Comparison of ENCODE assay signal across 15 cellular contexts in the genomic region with DNA sequence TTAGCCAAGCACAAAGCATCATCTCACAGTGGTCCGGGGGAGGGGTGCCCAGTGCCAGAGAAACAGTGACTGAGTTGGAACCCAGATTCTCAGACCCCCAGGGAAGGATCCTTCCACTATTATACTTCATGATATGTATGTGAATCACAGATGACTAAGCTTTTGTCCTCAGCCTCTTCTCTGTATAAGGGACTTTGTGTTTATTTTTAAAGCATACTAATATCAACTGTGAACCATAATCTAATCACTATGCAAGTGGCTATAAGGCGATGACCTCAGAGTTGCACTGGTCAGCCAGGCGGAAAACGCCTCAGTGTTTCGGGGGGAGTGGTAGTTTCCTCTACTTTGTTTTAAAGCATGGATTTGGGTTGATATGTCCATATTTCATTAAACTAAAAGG.
A peak's percentile ranks its signal among the peaks of the same experiment; 100 is the strongest.
DNase-seq lines count a peak whose midpoint lies in the region; ATAC-seq and TF ChIP-seq lines count a peak whose summit lies in the region.
"Had no signal": no experiment of that assay in that cellular context is flagged by ENCODE, and none has a peak within 500 bp of the region (broad histone marks: within the 10 kb centered on the region; RNA-seq: fewer than 3 reads in every experiment).

No MANE protein-coding gene starts in this region.

- H3K4me1 ChIP-seq in ACC112 (ENCODE audit: control insufficient read depth, insufficient read depth, low read length, unreplicated experiment) = peaks cover 42% of the 10 kb centered on the region

- H3K4me3 ChIP-seq in ACC112 (ENCODE audit: low read depth, low read length) = peak overlapping the region; percentile 71
- H3K4me3 ChIP-seq: BLaER1 had no signal

- H3K36me3 Mint-ChIP-seq in brain = no peaks in the 10 kb centered on the region

- H3K9me3 Mint-ChIP-seq in brain = peaks cover 0 to 3% (median 0%) of the 10 kb centered on the region in 5 experiments
- H3K9me3 Mint-ChIP-seq: activated CD4-positive, alpha-beta T cell treated with anti-CD3 and anti-CD28 coated beads, Interleukin-2, amount 10 ng/mL, durations not matched to agents 7 days and 5 days; H9; stimulated activated naive CD8-positive, alpha-beta T cell treated with anti-CD3 and anti-CD28 coated beads, Interleukin-15, Interleukin-2, amounts not matched to agents 100 ng/mL and 50 ng/mL, for 24 hours had no signal

- H3K36me3 ChIP-seq in ACC112 (ENCODE audit: insufficient read depth, low read length) = no peaks in the 10 kb centered on the region
- H3K36me3 ChIP-seq: BLaER1 had no signal

- peaks cover 5% of the 10 kb centered on the region for H3K27me3 Mint-ChIP-seq in brain
- H3K27me3 Mint-ChIP-seq: activated CD4-positive, alpha-beta T cell treated with anti-CD3 and anti-CD28 coated beads, Interleukin-2, amount 10 ng/mL, durations not matched to agents 7 days and 5 days; stimulated activated naive CD8-positive, alpha-beta T cell treated with anti-CD3 and anti-CD28 coated beads, Interleukin-15, Interleukin-2, amounts not matched to agents 100 ng/mL and 50 ng/mL, for 24 hours had no signal

- no peak for ATAC-seq in HG02981 (IDR thresholded peaks at IDR 0.05; ENCODE audit: unreplicated experiment)
- no peak for ATAC-seq in HG02678 (IDR thresholded peaks at IDR 0.05; ENCODE audit: unreplicated experiment)

- no peaks in the 10 kb centered on the region for H3K79me2 ChIP-seq in ACC112 (ENCODE audit: control insufficient read depth, insufficient read depth, low read length, unreplicated experiment)

- peak overlapping the region; percentile 100 for H3K27ac ChIP-seq in ACC112 (ENCODE audit: low read depth, low read length)
- H3K27ac ChIP-seq: BLaER1 had no signal

- DNase-seq in HS-5 (ENCODE audit: low read depth) = peak; percentile 35
- peak; percentile 78 for DNase-seq in iris pigment epithelial cell (ENCODE audit: low read depth)
- no peak for DNase-seq in stimulated activated CD4-positive, alpha-beta T cell treated with anti-CD3 and anti-CD28 coated beads, Interleukin-12 subunit alpha, Interleukin-12 subunit beta, amount 100 ng/mL, for 4 hours
- DNase-seq in midbrain (lab: John Stamatoyannopoulos, UW) = no peak
- DNase-seq: activated CD4-positive, alpha-beta T cell treated with anti-CD3 and anti-CD28 coated beads, Interleukin-2, amount 10 ng/mL, durations not matched to agents 7 days and 5 days; activated gamma-delta T cell; effector memory CD4-positive, alpha-beta T cell; H9; NCI-H524 had no signal

- H3K27me3 ChIP-seq in ACC112 (ENCODE audit: insufficient read depth, low read length) = no peaks in the 10 kb centered on the region
- H3K27me3 ChIP-seq: BLaER1 had no signal

- peak overlapping the region; percentile 98 for H2AFZ ChIP-seq in ACC112 (ENCODE audit: low read length, unreplicated experiment)

- no peak overlapping the region for H3K4me3 Mint-ChIP-seq in brain
- H3K4me3 Mint-ChIP-seq: activated CD4-positive, alpha-beta T cell treated with anti-CD3 and anti-CD28 coated beads, Interleukin-2, amount 10 ng/mL, durations not matched to agents 7 days and 5 days; H9; stimulated activated naive CD8-positive, alpha-beta T cell treated with anti-CD3 and anti-CD28 coated beads, Interleukin-15, Interleukin-2, amounts not matched to agents 100 ng/mL and 50 ng/mL, for 24 hours had no signal

- no peak for TF ChIP-seq CTCF in brain (conservative IDR thresholded peaks at IDR 0.05)

- H3K27ac Mint-ChIP-seq in brain = peak overlapping the region in 3 of 5 experiments; percentile 18 to 91 (median 72)
- H3K27ac Mint-ChIP-seq: H9; stimulated activated naive CD8-positive, alpha-beta T cell treated with anti-CD3 and anti-CD28 coated beads, Interleukin-15, Interleukin-2, amounts not matched to agents 100 ng/mL and 50 ng/mL, for 24 hours had no signal

- H3K4me1 Mint-ChIP-seq in brain = peaks cover 40% of the 10 kb centered on the region

Comparison
In these comparisons a context has a peak if more than half of its experiments do, and no peak if none do; other contexts are left out.
1. DNase-seq: peak in HS-5 (single experiment) and iris pigment epithelial cell (single experiment); none in stimulated activated CD4-positive, alpha-beta T cell treated with anti-CD3 and anti-CD28 coated beads, Interleukin-12 subunit alpha, Interleukin-12 subunit beta, amount 100 ng/mL, for 4 hours (single experiment) and midbrain (single experiment).